In genomic region chr6:49636368-49637332, GRCh38 we compare ENCODE assay signal across 27 cellular contexts. TPM values are rescaled to one million over a fixed set of nuclear protein-coding genes. Genes with fewer than 3 reads are reported as not detected.
"Had no signal": no experiment of that assay in that cellular context is flagged by ENCODE, and none has a peak within 500 bp of the region (broad histone marks: within the 10 kb centered on the region; RNA-seq: fewer than 3 reads in every experiment).

Gene RHAG, minus strand, starts transcription at chr6:49636839. Its CDS starts 27 bp downstream, at chr6:49636812.

- H3K4me1 Mint-ChIP-seq: activated CD4-positive, alpha-beta T cell treated with anti-CD3 and anti-CD28 coated beads, Interleukin-2, amount 10 ng/mL, durations not matched to agents 7 days and 5 days had no signal

- H3K4me3 ChIP-seq: ascending aorta, body of pancreas, SK-N-MC had no signal

- H3K9me3 Mint-ChIP-seq: activated CD4-positive, alpha-beta memory T cell treated with anti-CD3 and anti-CD28 coated beads for 36 hours; activated CD4-positive, alpha-beta T cell treated with anti-CD3 and anti-CD28 coated beads, Interleukin-2, amount 10 ng/mL, durations not matched to agents 7 days and 5 days; activated T-helper 2 cell treated with anti-CD3 and anti-CD28 coated beads, Interferon-gamma antibody, Interleukin-2, Interleukin-4, amounts not matched to agents 10 μg/mL and 5 μg/mL and 100 μg/mL, durations not matched to agents 14 hours and 24 hours and 36 hours had no signal

- H3K27ac ChIP-seq: ascending aorta, body of pancreas, SK-N-MC, VCaP had no signal

- H3K4me1 ChIP-seq: ascending aorta, body of pancreas had no signal

- H3K4me3 Mint-ChIP-seq: activated CD4-positive, alpha-beta memory T cell treated with anti-CD3 and anti-CD28 coated beads for 36 hours; activated CD4-positive, alpha-beta T cell treated with anti-CD3 and anti-CD28 coated beads, Interleukin-2, amount 10 ng/mL, durations not matched to agents 7 days and 5 days had no signal

- H3K27me3 ChIP-seq: ascending aorta, body of pancreas had no signal

- DNase-seq: activated CD4-positive, alpha-beta memory T cell treated with anti-CD3 and anti-CD28 coated beads for 36 hours; activated CD4-positive, alpha-beta T cell treated with anti-CD3 and anti-CD28 coated beads, Interleukin-2, amount 10 ng/mL, durations not matched to agents 7 days and 5 days; activated CD4-positive, CD25-positive, alpha-beta regulatory T cell; activated naive CD4-positive, alpha-beta T cell treated with anti-CD3 and anti-CD28 coated beads, Interleukin-2, amount 50 U/mL, for 16 hours; activated T-cell treated with anti-CD3 and anti-CD28 coated beads for 4 hours; activated T-cell treated with anti-CD3 and anti-CD28 coated beads, Interleukin-2, amount 50 U/mL, for 48 hours; body of pancreas; central memory CD4-positive, alpha-beta T cell; Karpas-422; MM.1S; NCI-H1105; NCI-H1436; NCI-H1694 treated with DMSO at 0.1 percent for 48 hours; NCI-H2029 treated with DMSO at 0.1 percent for 48 hours; NCI-H510A treated with DMSO at 0.1 percent for 48 hours; RPMI8226; T-helper 1 cell had no signal

- H3K27ac Mint-ChIP-seq: activated CD4-positive, alpha-beta memory T cell treated with anti-CD3 and anti-CD28 coated beads for 36 hours; activated CD4-positive, alpha-beta T cell treated with anti-CD3 and anti-CD28 coated beads, Interleukin-2, amount 10 ng/mL, durations not matched to agents 7 days and 5 days; activated T-helper 2 cell treated with anti-CD3 and anti-CD28 coated beads, Interferon-gamma antibody, Interleukin-2, Interleukin-4, amounts not matched to agents 10 μg/mL and 5 μg/mL and 100 μg/mL, durations not matched to agents 14 hours and 24 hours and 36 hours had no signal

- ATAC-seq: body of pancreas, Panc1, Right ventricle myocardium inferior had no signal

- H3K36me3 ChIP-seq: ascending aorta had no signal

- H3K27me3 Mint-ChIP-seq: activated CD4-positive, alpha-beta memory T cell treated with anti-CD3 and anti-CD28 coated beads for 36 hours; activated CD4-positive, alpha-beta T cell treated with anti-CD3 and anti-CD28 coated beads, Interleukin-2, amount 10 ng/mL, durations not matched to agents 7 days and 5 days had no signal

- H3K9me3 ChIP-seq: ascending aorta, body of pancreas had no signal

- H3K36me3 Mint-ChIP-seq: activated CD4-positive, alpha-beta memory T cell treated with anti-CD3 and anti-CD28 coated beads for 36 hours had no signal

RNA-seq across cellular contexts. Expression of gene RHAG, which starts in this region (rescaled TPM):
- total RNA-seq: activated CD4-positive, alpha-beta memory T cell treated with anti-CD3 and anti-CD28 coated beads for 36 hours; activated CD4-positive, alpha-beta T cell treated with anti-CD3 and anti-CD28 coated beads, Interleukin-2, amount 10 ng/mL, durations not matched to agents 7 days and 5 days; activated CD8-positive, alpha-beta memory T cell treated with anti-CD3 and anti-CD28 coated beads for 36 hours; activated T-helper 2 cell treated with anti-CD3 and anti-CD28 coated beads, Interferon-gamma antibody, Interleukin-2, Interleukin-4, amounts not matched to agents 10 μg/mL and 5 μg/mL and 100 μg/mL, durations not matched to agents 14 hours and 24 hours and 36 hours; ascending aorta; body of pancreas; bronchial epithelial cell; chondrocyte; T-helper 2 cell treated with Interferon-gamma antibody and Interleukin-4, amounts not matched to agents 100 ng/mL and 5 ng/mL, for 36 hours had no signal
